ENCODE assay signal across 9 cellular contexts in genomic region chr3:118772036-118773030, GRCh38.
A peak's percentile ranks its signal among the peaks of the same experiment; 100 is the strongest.
DNase-seq lines count a peak whose midpoint lies in the region; ATAC-seq, FAIRE-seq and TF ChIP-seq lines count a peak whose summit lies in the region.
"Had no signal": no experiment of that assay in that cellular context is flagged by ENCODE, and none has a peak within 500 bp of the region (broad histone marks: within the 10 kb centered on the region; RNA-seq: fewer than 3 reads in every experiment).

No MANE protein-coding gene starts in this region.

- H3K36me3 Mint-ChIP-seq in natural killer cell, result no peaks in the 10 kb centered on the region

- no peaks in the 10 kb centered on the region for H3K4me1 Mint-ChIP-seq in natural killer cell

- H3K27ac ChIP-seq in K562 (ENCODE audit: extremely low read depth, low read depth, low read length), result peak overlapping the region; percentile 66; the same call in 1 of the 3 replicates
- H3K27ac ChIP-seq in left ventricle myocardium inferior (replicated peaks), result no peak overlapping the region

- H3K27me3 Mint-ChIP-seq in natural killer cell (ENCODE audit: low read depth in 2 of 2), result no peaks in the 10 kb centered on the region

- H2AFZ ChIP-seq in K562 (ENCODE audit: low read depth, low read length), result no peak overlapping the region

- TF ChIP-seq POLR2A in K562 (conservative IDR thresholded peaks at IDR 0.05), result no peak

- H3K9me3 ChIP-seq in K562 (replicated peaks; ENCODE audit: control insufficient read depth, insufficient read depth, low read depth, low read length) (no peaks in the 10 kb centered on the region), left ventricle myocardium inferior (replicated peaks) (no peaks in the 10 kb centered on the region)

- H3K4me3 ChIP-seq in GM06990 (replicated peaks; ENCODE audit: low read depth, low read length) (no peak overlapping the region), K562 (no peak overlapping the region), left ventricle myocardium inferior (no peak overlapping the region)

- no peak for TF ChIP-seq EP300 in K562 (IDR thresholded peaks at IDR 0.05; ENCODE audit: low read length)

- H3K36me3 ChIP-seq in GM06990 (ENCODE audit: control insufficient read depth, insufficient read depth, low read length), result peaks cover 4% of the 10 kb centered on the region
- no peaks in the 10 kb centered on the region for H3K36me3 ChIP-seq in K562 (ENCODE audit: control insufficient read depth, insufficient read depth, low read length)
- H3K36me3 ChIP-seq in left ventricle myocardium inferior, result no peaks in the 10 kb centered on the region

- no peak overlapping the region for H3K9ac ChIP-seq in K562 (ENCODE audit: insufficient read depth in 1 of 2, low read depth in 2 of 2, low read length in 2 of 2)

- FAIRE-seq in K562 (lab: Jason Lieb, UNC) (no peak), RCC 7860 (lab: Jason Lieb, UNC) (no peak)

- no peaks in the 10 kb centered on the region for H3K9me1 ChIP-seq in K562 (ENCODE audit: control insufficient read depth, insufficient read depth, low read length)

- no peaks in the 10 kb centered on the region for H3K27me3 ChIP-seq in GM06990 (replicated peaks; ENCODE audit: control insufficient read depth, insufficient read depth, low read length)
- no peaks in the 10 kb centered on the region for H3K27me3 ChIP-seq in K562 (ENCODE audit: control insufficient read depth in 2 of 2, insufficient read depth in 2 of 2, low read length in 2 of 2)
- H3K27me3 ChIP-seq in left ventricle myocardium inferior (ENCODE audit: low read depth), result no peaks in the 10 kb centered on the region

- 14% methylated on average over 2 of the region's 2 CpGs for WGBS in K562 (ENCODE audit: insufficient coverage, low coverage, missing lambda C conversion rate)

- in situ Hi-C loops in K562 (cut with MboI), result no loop called here

- H3K4me1 ChIP-seq in K562 (replicated peaks in 1 of 2; ENCODE audit: control insufficient read depth in 2 of 2, insufficient read depth in 2 of 2, low read length in 2 of 2), result peaks cover 0 to 2% of the 10 kb centered on the region in 2 experiments; a peak in 3 of 5 replicates
- no peaks in the 10 kb centered on the region for H3K4me1 ChIP-seq in left ventricle myocardium inferior

- DNase-seq in GM06990 (ENCODE audit: extremely low read depth, insufficient read length), result peak; percentile 60
- peak; percentile 6 to 58 (median 18) for DNase-seq in K562 (ENCODE audit: extremely low read depth in 1 of 4, low spot score in 3 of 4)
- DNase-seq in left ventricle myocardium inferior, result no peak
- no peak for DNase-seq in RCC 7860 (ENCODE audit: low spot score)
- DNase-seq in NCI-H2029 (lab: John Stamatoyannopoulos, UW), result no peak
- no peak for DNase-seq in natural killer cell
- DNase-seq: left ventricle myocardium superior had no signal

- POLR2A ChIA-PET in K562 (lab: Yijun Ruan, JAX), result interaction anchor here (1.0 kb wide), 1 partner anchor 10 kb away, joined by 3 read pairs; no protein-coding TSS in a partner anchor

- no peaks in the 10 kb centered on the region; the same call in 2 of the 3 replicates for H3K79me2 ChIP-seq in K562 (ENCODE audit: control insufficient read depth, insufficient read depth, low read length)

- no peak overlapping the region for H3K27ac Mint-ChIP-seq in natural killer cell

- no peak for TF ChIP-seq RAD21 in K562 (CRISPR knock-in tag; conservative IDR thresholded peaks at IDR 0.05 in 1 of 2, IDR thresholded peaks at IDR 0.05 in 1 of 2)

- H4K20me1 ChIP-seq in K562 (replicated peaks; ENCODE audit: control insufficient read depth, insufficient read depth, low read length), result no peaks in the 10 kb centered on the region

- ATAC-seq in GM21381 (IDR thresholded peaks at IDR 0.05; ENCODE audit: unreplicated experiment) (peak; percentile 93), HG03460 (IDR thresholded peaks at IDR 0.05; ENCODE audit: unreplicated experiment) (peak; percentile 98), K562 (peak; percentile 88), natural killer cell (no peak)
- ATAC-seq: left ventricle myocardium superior had no signal

- TF ChIP-seq CTCF in GM06990 (IDR thresholded peaks at IDR 0.05; ENCODE audit: insufficient read depth, low read length, poor library complexity, severe bottlenecking), result no peak
- no peak for TF ChIP-seq CTCF in K562 (IDR thresholded peaks at IDR 0.05 in 2 of 3, conservative IDR thresholded peaks at IDR 0.05 in 1 of 3; ENCODE audit: insufficient read depth in 2 of 3, low read depth in 1 of 3, low read length in 3 of 3)
- TF ChIP-seq CTCF in left ventricle myocardium inferior (IDR thresholded peaks at IDR 0.05; ENCODE audit: borderline replicate concordance), result no peak
- no peak for TF ChIP-seq CTCF in natural killer cell (IDR thresholded peaks at IDR 0.05)

- no TSS peak for BruUV-seq in K562 (replicated peaks; lab: Mats Ljungman, UMichigan)

- H3K9me3 Mint-ChIP-seq in natural killer cell, result peaks cover under 1 to 2% of the 10 kb centered on the region in 2 donors

- H3K4me3 Mint-ChIP-seq in natural killer cell, result no peak overlapping the region

- no peak overlapping the region; the same call in 1 of the 2 replicates for H3K4me2 ChIP-seq in K562 (ENCODE audit: insufficient read depth, low read length)

- CTCF ChIA-PET in K562 (lab: Yijun Ruan, JAX; ENCODE audit: low intra/inter-chr PET ratio), result no interaction called here

- intact Hi-C loops in K562 (cut with micrococcal nuclease), result no loop called here
- intact Hi-C loops in left ventricle myocardium inferior (cut with micrococcal nuclease), result no loop called here
- intact Hi-C loops in natural killer cell (cut with micrococcal nuclease), result no loop called here

TF ChIP-seq in K562, 482 proteins besides CTCF, POLR2A, EP300 and RAD21:
- TF ChIP-seq CBFA2T3 (IDR thresholded peaks at IDR 0.05) (peak; percentile 30; the same call in 1 of the 2 replicates), FOSL1 (tag; conservative IDR thresholded peaks at IDR 0.05) (peak; percentile 61), HMBOX1 (IDR thresholded peaks at IDR 0.05) (peak; percentile 75; the same call in 1 of the 2 replicates), NFATC3 (IDR thresholded peaks at IDR 0.05) (no peak), CTBP1 (IDR thresholded peaks at IDR 0.05; ENCODE audit: borderline replicate concordance) (no peak), TRIM28 (IDR thresholded peaks at IDR 0.05) (no peak), YBX1 (IDR thresholded peaks at IDR 0.05) (no peak), ARID1B (IDR thresholded peaks at IDR 0.05) (peak; percentile 33), ATF3 (IDR thresholded peaks at IDR 0.05) (peak; percentile 79), ATF3 (CRISPR knock-in tag; conservative IDR thresholded peaks at IDR 0.05) (no peak), DPF2 (IDR thresholded peaks at IDR 0.05) (0 out of 2 replicates have a peak, but pooled peaks have one; percentile 22), JUN (IDR thresholded peaks at IDR 0.05; ENCODE audit: borderline replicate concordance, low read depth, low read length) (0 out of 2 replicates have a peak, but pooled peaks have one; percentile 25), JUN (CRISPR knock-in tag; IDR thresholded peaks at IDR 0.05; ENCODE audit: borderline replicate concordance) (no peak), SMARCA4 (IDR thresholded peaks at IDR 0.05) (0 out of 2 replicates have a peak, but pooled peaks have one; percentile 18), ZNF146 (CRISPR knock-in tag; IDR thresholded peaks at IDR 0.05; ENCODE audit: unreplicated experiment) (no peak), JUND (IDR thresholded peaks at IDR 0.05; ENCODE audit: borderline replicate concordance, low read depth, low read length) (peak; percentile 85), JUND (tag; IDR thresholded peaks at IDR 0.05; ENCODE audit: borderline replicate concordance, low read depth, low read length) (peak; percentile 69; the same call in 1 of the 3 replicates), MCM7 (IDR thresholded peaks at IDR 0.05) (no peak), RB1 (IDR thresholded peaks at IDR 0.05; ENCODE audit: low read depth) (no peak), EGR1 (conservative IDR thresholded peaks at IDR 0.05) (0 out of 2 replicates have a peak, but pooled peaks have one; percentile 4)

Comparison
In these comparisons a context has a peak if more than half of its experiments do, and no peak if none do; other contexts are left out.
1. DNase-seq: peak in GM06990 (single experiment) and K562 (4 of 4); none in left ventricle myocardium inferior (single experiment), RCC 7860 (single experiment), NCI-H2029 (single experiment) and natural killer cell (single experiment).
2. ATAC-seq: peak in GM21381 (single experiment), HG03460 (single experiment) and K562 (single experiment); none in natural killer cell (0 of 3).